Comparison of ENCODE assay signal across 13 cellular contexts in genomic region chr9:22102347-22103053, GRCh38.
A peak's percentile ranks its signal among the peaks of the same experiment; 100 is the strongest.
DNase-seq lines count a peak whose midpoint lies in the region; ATAC-seq and TF ChIP-seq lines count a peak whose summit lies in the region.
"Had no signal": no experiment of that assay in that cellular context is flagged by ENCODE, and none has a peak within 500 bp of the region (broad histone marks: within the 10 kb centered on the region; RNA-seq: fewer than 3 reads in every experiment).

No MANE protein-coding gene starts in this region.

- H3K4me3 ChIP-seq in mesendoderm (ENCODE audit: low read length) (no peak overlapping the region), upper lobe of left lung (no peak overlapping the region), sigmoid colon (no peak overlapping the region)
- H3K4me3 ChIP-seq: body of pancreas had no signal

- H3K27ac Mint-ChIP-seq in activated T-cell treated with anti-CD3 and anti-CD28 coated beads, Interleukin-2, amount 50 U/mL, for 72 hours: peak overlapping the region; percentile 38
- H3K27ac Mint-ChIP-seq in WTC11: peak overlapping the region; percentile 51; the same call in 1 of the 2 replicates
- H3K27ac Mint-ChIP-seq: activated B cell treated with CpG ODN at 0.5 μM for 24 hours had no signal

- TF ChIP-seq CTCF in WTC11 (IDR thresholded peaks at IDR 0.05): no peak
- no peak for TF ChIP-seq CTCF in upper lobe of left lung (IDR thresholded peaks at IDR 0.05)
- TF ChIP-seq CTCF in sigmoid colon (IDR thresholded peaks at IDR 0.05): no peak

- H3K9ac ChIP-seq in mesendoderm (ENCODE audit: low read length): no peak overlapping the region

- peak overlapping the region in 1 of 2 donors; percentile 21 for H3K4me3 Mint-ChIP-seq in activated T-cell treated with anti-CD3 and anti-CD28 coated beads, Interleukin-2, amount 50 U/mL, for 72 hours
- H3K4me3 Mint-ChIP-seq in WTC11: no peak overlapping the region
- H3K4me3 Mint-ChIP-seq: activated B cell treated with CpG ODN at 0.5 μM for 24 hours had no signal

- H3K4me1 Mint-ChIP-seq in activated T-cell treated with anti-CD3 and anti-CD28 coated beads, Interleukin-2, amount 50 U/mL, for 72 hours (ENCODE audit: low read depth): peaks cover 60% of the 10 kb centered on the region
- H3K4me1 Mint-ChIP-seq in WTC11: peaks cover 20% of the 10 kb centered on the region

- no peak overlapping the region for H3K23ac ChIP-seq in mesendoderm (ENCODE audit: low read length)

- no peaks in the 10 kb centered on the region for H3K79me2 ChIP-seq in mesendoderm (ENCODE audit: control insufficient read depth, insufficient read depth, low read length)

- no peak overlapping the region for H4K5ac ChIP-seq in mesendoderm (ENCODE audit: low read length)

- H2BK15ac ChIP-seq in mesendoderm (replicated peaks; ENCODE audit: low read depth): peak overlapping the region; percentile 62

- peak overlapping the region; percentile 55 for H3K27ac ChIP-seq in mesendoderm (ENCODE audit: low read depth, low read length)
- H3K27ac ChIP-seq in upper lobe of left lung: peak overlapping the region; percentile 10 to 50 (median 42)
- peak overlapping the region in 2 of 4 donors; percentile 36 to 67 for H3K27ac ChIP-seq in sigmoid colon

- peaks cover 51% of the 10 kb centered on the region for H3K27me3 Mint-ChIP-seq in activated T-cell treated with anti-CD3 and anti-CD28 coated beads, Interleukin-2, amount 50 U/mL, for 72 hours (ENCODE audit: low read depth)
- no peaks in the 10 kb centered on the region for H3K27me3 Mint-ChIP-seq in WTC11 (ENCODE audit: low read depth)
- H3K27me3 Mint-ChIP-seq: activated B cell treated with CpG ODN at 0.5 μM for 24 hours had no signal

- no peak for DNase-seq in activated T-cell treated with anti-CD3 and anti-CD28 coated beads, Interleukin-2, amount 50 U/mL, for 72 hours
- DNase-seq in activated T-cell treated with anti-CD3 and anti-CD28 coated beads, Interleukin-2, amount 50 U/mL, for 1 hour: no peak
- DNase-seq in WTC11 (ENCODE audit: low spot score) (no peak), mesendoderm (no peak), upper lobe of left lung (no peak), Ammon's horn (ENCODE audit: low spot score) (no peak), sigmoid colon (no peak), DMS53 treated with DMSO at 0.1 percent for 48 hours (lab: John Stamatoyannopoulos, UW; ENCODE audit: unreplicated experiment) (no peak)
- DNase-seq: activated B cell treated with CpG ODN at 0.5 μM for 24 hours, NCI-H1930, NCI-H82, SIG-M5 had no signal

- H3K4me2 ChIP-seq in mesendoderm (ENCODE audit: low read length): no peak overlapping the region

- peak overlapping the region; percentile 85 for H2BK120ac ChIP-seq in mesendoderm (ENCODE audit: low read depth, low read length)

- H3K4me1 ChIP-seq in mesendoderm (ENCODE audit: control insufficient read depth, low read depth, low read length) (peaks cover 7% of the 10 kb centered on the region), upper lobe of left lung (peaks cover 0 to 13% (median 1%) of the 10 kb centered on the region in 4 donors), sigmoid colon (peaks cover 0 to 22% (median 14%) of the 10 kb centered on the region in 4 donors)
- H3K4me1 ChIP-seq: body of pancreas had no signal

- H4K8ac ChIP-seq in mesendoderm (ENCODE audit: low read depth, low read length): no peak overlapping the region

- H3K36me3 ChIP-seq in mesendoderm (ENCODE audit: control insufficient read depth, insufficient read depth, low read length) (no peaks in the 10 kb centered on the region), upper lobe of left lung (no peaks in the 10 kb centered on the region), sigmoid colon (no peaks in the 10 kb centered on the region)

- POLR2A ChIA-PET in WTC11 (lab: Charles Lee): interaction anchor here (1.5 kb wide), 1 partner anchor 15 kb away, joined by 3 read pairs; no protein-coding TSS in a partner anchor

- TF ChIP-seq EP300 in upper lobe of left lung (IDR thresholded peaks at IDR 0.05): no peak
- no peak for TF ChIP-seq EP300 in sigmoid colon (IDR thresholded peaks at IDR 0.05)

- no peaks in the 10 kb centered on the region for H3K27me3 ChIP-seq in mesendoderm (ENCODE audit: insufficient read depth, low read length, poor library complexity)
- H3K27me3 ChIP-seq in upper lobe of left lung: no peaks in the 10 kb centered on the region
- no peaks in the 10 kb centered on the region for H3K27me3 ChIP-seq in sigmoid colon
- H3K27me3 ChIP-seq: body of pancreas had no signal

- no peaks in the 10 kb centered on the region for H3K9me3 Mint-ChIP-seq in activated T-cell treated with anti-CD3 and anti-CD28 coated beads, Interleukin-2, amount 50 U/mL, for 72 hours
- H3K9me3 Mint-ChIP-seq in WTC11: no peaks in the 10 kb centered on the region
- H3K9me3 Mint-ChIP-seq: activated B cell treated with CpG ODN at 0.5 μM for 24 hours had no signal

- H3K36me3 Mint-ChIP-seq in activated T-cell treated with anti-CD3 and anti-CD28 coated beads, Interleukin-2, amount 50 U/mL, for 72 hours (ENCODE audit: insufficient read depth in 2 of 2): no peaks in the 10 kb centered on the region
- H3K36me3 Mint-ChIP-seq in WTC11: no peaks in the 10 kb centered on the region

- TF ChIP-seq POLR2A in upper lobe of left lung (IDR thresholded peaks at IDR 0.05) (no peak), sigmoid colon (IDR thresholded peaks at IDR 0.05) (no peak)

- intact Hi-C loops in sigmoid colon (cut with DNase I): no loop called here

- no peak overlapping the region for H3K4ac ChIP-seq in mesendoderm (ENCODE audit: low read depth, low read length)

- peak overlapping the region; percentile 65 for H3K18ac ChIP-seq in mesendoderm (ENCODE audit: low read length)

- CTCF ChIA-PET in WTC11 (lab: Charles Lee): interaction anchor here (1.0 to 2.7 kb wide), 4 partner anchors 15 to 289 kb away, joined by 4 to 13 read pairs (median 8); partner anchors contain the start of gene CDKN2B

- peak; percentile 34 to 39 for ATAC-seq in activated T-cell treated with anti-CD3 and anti-CD28 coated beads, Interleukin-2, amount 50 U/mL, for 72 hours (replicated peaks in 1 of 2)
- no peak for ATAC-seq in WTC11
- no peak for ATAC-seq in upper lobe of left lung (ENCODE audit: low FRiP score in 2 of 2)

- H3K79me1 ChIP-seq in mesendoderm (ENCODE audit: low read length): no peaks in the 10 kb centered on the region

- H3K56ac ChIP-seq in mesendoderm (ENCODE audit: low read length): no peak overlapping the region

- no CpG with 5 or more reads among the region's 2 CpGs for WGBS in mesendoderm (ENCODE audit: extremely low coverage, insufficient coverage, low lambda C conversion rate)
- WGBS in upper lobe of left lung, 2 donors: 93 to 94% methylated on average over 2 of the region's 2 CpGs
- 82 to 85% methylated on average over 2 of the region's 2 CpGs for WGBS in sigmoid colon, 2 donors

- peak overlapping the region; percentile 20 for H2BK5ac ChIP-seq in mesendoderm (ENCODE audit: low read length)

- no peak overlapping the region for H2AK5ac ChIP-seq in mesendoderm (ENCODE audit: low read length)

- H3K9me3 ChIP-seq in upper lobe of left lung (no peaks in the 10 kb centered on the region), sigmoid colon (no peaks in the 10 kb centered on the region)
- H3K9me3 ChIP-seq: body of pancreas had no signal

TF ChIP-seq in WTC11, 78 proteins besides CTCF, POLR2A, EP300 and RAD21:
- no peak for TF ChIP-seq SMAD3 (CRISPR knock-in tag; IDR thresholded peaks at IDR 0.05; ENCODE audit: borderline replicate concordance)
- no peak for TF ChIP-seq FOXK1 (CRISPR knock-in tag; IDR thresholded peaks at IDR 0.05)
- no peak for TF ChIP-seq ATF1 (CRISPR knock-in tag; IDR thresholded peaks at IDR 0.05)
- no peak for TF ChIP-seq GRHL2 (CRISPR knock-in tag; IDR thresholded peaks at IDR 0.05; ENCODE audit: insufficient replicate concordance, severe bottlenecking)
- TF ChIP-seq E2F4 (CRISPR knock-in tag; IDR thresholded peaks at IDR 0.05; ENCODE audit: borderline replicate concordance, low read depth): no peak
- TF ChIP-seq, protein P1, sequence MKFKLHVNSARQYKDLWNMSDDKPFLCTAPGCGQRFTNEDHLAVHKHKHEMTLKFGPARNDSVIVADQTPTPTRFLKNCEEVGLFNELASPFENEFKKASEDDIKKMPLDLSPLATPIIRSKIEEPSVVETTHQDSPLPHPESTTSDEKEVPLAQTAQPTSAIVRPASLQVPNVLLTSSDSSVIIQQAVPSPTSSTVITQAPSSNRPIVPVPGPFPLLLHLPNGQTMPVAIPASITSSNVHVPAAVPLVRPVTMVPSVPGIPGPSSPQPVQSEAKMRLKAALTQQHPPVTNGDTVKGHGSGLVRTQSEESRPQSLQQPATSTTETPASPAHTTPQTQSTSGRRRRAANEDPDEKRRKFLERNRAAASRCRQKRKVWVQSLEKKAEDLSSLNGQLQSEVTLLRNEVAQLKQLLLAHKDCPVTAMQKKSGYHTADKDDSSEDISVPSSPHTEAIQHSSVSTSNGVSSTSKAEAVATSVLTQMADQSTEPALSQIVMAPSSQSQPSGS (CRISPR knock-in tag; IDR thresholded peaks at IDR 0.05; ENCODE audit: borderline replicate concordance, low read depth): no peak
- TF ChIP-seq IRF2 (CRISPR knock-in tag; IDR thresholded peaks at IDR 0.05; ENCODE audit: borderline replicate concordance, low read depth): no peak
- TF ChIP-seq JUN (CRISPR knock-in tag; IDR thresholded peaks at IDR 0.05): no peak

Comparison
In these comparisons a context has a peak if more than half of its experiments do, and no peak if none do; other contexts are left out.
1. ATAC-seq: peak in activated T-cell treated with anti-CD3 and anti-CD28 coated beads, Interleukin-2, amount 50 U/mL, for 72 hours (2 of 2); none in WTC11 (single experiment) and upper lobe of left lung (0 of 2).